In the genomic region with DNA sequence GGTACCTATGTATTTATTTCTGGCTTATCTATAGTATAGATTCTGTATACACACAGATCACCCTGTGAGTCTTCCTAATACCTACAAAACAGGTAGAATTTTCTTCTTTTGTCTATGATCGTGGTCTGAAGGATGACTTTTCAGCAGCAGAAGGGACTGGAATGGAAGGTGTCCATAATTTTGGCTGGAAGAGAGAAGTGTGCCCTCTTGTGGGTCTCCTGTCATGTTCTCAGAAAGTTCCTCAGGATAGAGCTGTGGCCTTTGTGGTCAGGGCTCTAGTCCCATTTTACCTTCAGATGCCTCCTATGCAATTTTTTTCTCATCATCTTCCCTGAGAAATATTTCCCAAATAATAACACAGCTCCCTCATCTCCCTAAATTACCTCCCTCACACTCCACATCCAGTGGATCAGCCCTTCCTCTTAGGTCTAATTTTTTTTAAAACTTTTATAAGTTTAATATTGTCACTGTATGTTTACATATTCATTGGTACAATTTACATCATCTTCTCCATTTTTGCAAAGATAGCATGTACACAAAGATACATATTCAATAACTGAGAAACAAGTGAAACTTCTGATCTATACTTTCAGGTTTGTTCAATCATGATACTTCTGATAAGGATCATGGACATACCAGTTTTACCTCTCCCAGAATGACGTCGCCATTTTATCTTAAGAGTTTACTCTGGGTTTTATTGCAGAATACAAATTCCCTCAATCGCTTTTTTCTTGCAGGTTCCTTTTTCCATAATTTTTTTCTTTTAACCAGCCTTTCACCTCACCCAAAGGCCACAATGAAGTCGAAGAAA, we compare ENCODE assay signal across 1 cellular context.
TF ChIP-seq lines count a peak whose summit lies in the region.

No MANE protein-coding gene starts in this region.

TF ChIP-seq in GM12878, 131 proteins besides CTCF, POLR2A, EP300 and RAD21 (continued from another document):
- TF ChIP-seq, protein P1, sequence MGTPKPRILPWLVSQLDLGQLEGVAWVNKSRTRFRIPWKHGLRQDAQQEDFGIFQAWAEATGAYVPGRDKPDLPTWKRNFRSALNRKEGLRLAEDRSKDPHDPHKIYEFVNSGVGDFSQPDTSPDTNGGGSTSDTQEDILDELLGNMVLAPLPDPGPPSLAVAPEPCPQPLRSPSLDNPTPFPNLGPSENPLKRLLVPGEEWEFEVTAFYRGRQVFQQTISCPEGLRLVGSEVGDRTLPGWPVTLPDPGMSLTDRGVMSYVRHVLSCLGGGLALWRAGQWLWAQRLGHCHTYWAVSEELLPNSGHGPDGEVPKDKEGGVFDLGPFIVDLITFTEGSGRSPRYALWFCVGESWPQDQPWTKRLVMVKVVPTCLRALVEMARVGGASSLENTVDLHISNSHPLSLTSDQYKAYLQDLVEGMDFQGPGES (IDR thresholded peaks at IDR 0.05) = no peak
- TF ChIP-seq NBN (IDR thresholded peaks at IDR 0.05) = no peak
- TF ChIP-seq TCF7 (IDR thresholded peaks at IDR 0.05; ENCODE audit: borderline replicate concordance) = no peak
- no peak for TF ChIP-seq EGR1 (IDR thresholded peaks at IDR 0.05; ENCODE audit: borderline replicate concordance in 1 of 2, low read depth in 2 of 2, low read length in 2 of 2)
- TF ChIP-seq SIN3A (IDR thresholded peaks at IDR 0.05; ENCODE audit: low read depth, low read length) = no peak
- TF ChIP-seq, protein P2, sequence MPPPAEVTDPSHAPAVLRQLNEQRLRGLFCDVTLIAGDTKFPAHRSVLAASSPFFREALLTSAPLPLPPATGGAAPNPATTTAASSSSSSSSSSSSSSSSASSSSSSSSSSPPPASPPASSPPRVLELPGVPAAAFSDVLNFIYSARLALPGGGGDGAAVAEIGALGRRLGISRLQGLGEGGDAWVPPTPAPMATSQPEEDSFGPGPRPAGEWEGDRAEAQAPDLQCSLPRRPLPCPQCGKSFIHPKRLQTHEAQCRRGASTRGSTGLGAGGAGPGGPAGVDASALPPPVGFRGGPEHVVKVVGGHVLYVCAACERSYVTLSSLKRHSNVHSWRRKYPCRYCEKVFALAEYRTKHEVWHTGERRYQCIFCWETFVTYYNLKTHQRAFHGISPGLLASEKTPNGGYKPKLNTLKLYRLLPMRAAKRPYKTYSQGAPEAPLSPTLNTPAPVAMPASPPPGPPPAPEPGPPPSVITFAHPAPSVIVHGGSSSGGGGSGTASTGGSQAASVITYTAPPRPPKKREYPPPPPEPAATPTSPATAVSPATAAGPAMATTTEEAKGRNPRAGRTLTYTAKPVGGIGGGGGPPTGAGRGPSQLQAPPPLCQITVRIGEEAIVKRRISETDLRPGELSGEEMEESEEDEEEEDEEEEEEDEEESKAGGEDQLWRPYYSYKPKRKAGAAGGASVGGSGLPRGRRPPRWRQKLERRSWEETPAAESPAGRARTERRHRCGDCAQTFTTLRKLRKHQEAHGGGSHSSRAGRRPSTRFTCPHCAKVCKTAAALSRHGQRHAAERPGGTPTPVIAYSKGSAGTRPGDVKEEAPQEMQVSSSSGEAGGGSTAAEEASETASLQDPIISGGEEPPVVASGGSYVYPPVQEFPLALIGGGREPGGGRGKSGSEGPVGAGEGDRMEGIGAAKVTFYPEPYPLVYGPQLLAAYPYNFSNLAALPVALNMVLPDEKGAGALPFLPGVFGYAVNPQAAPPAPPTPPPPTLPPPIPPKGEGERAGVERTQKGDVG (CRISPR knock-in tag; IDR thresholded peaks at IDR 0.05) = no peak
